In genomic region chr15:68407886-68408500, GRCh38 we compare ENCODE assay signal across 28 cellular contexts. TPM values are rescaled to one million over a fixed set of nuclear protein-coding genes. Genes with fewer than 3 reads are reported as not detected.
DNase-seq lines count a peak whose midpoint lies in the region; ATAC-seq and TF ChIP-seq lines count a peak whose summit lies in the region.
"Had no signal": no experiment of that assay in that cellular context is flagged by ENCODE, and none has a peak within 500 bp of the region (broad histone marks: within the 10 kb centered on the region; RNA-seq: fewer than 3 reads in every experiment).

No MANE protein-coding gene starts in this region.

- no peak overlapping the region for H3K9ac ChIP-seq in BLaER1

- DNase-seq in RWPE2 (ENCODE audit: low spot score) (peak; percentile 32), islet precursor cell (peak; percentile 29), posterior vena cava (ENCODE audit: low spot score) (peak; percentile 12), LoVo (ENCODE audit: low spot score) (no peak), COLO829 (ENCODE audit: low spot score) (no peak), AG20443 (ENCODE audit: low spot score) (no peak), NCI-H2081 (lab: John Stamatoyannopoulos, UW) (no peak)
- DNase-seq: ACHN; activated CD4-positive, alpha-beta T cell treated with anti-CD3 and anti-CD28 coated beads for 1 hour; activated naive CD4-positive, alpha-beta T cell; activated T-cell treated with anti-CD3 and anti-CD28 coated beads, Interleukin-2, amount 50 U/mL, for 4 hours; COR-L47; DMS53; effector CD4-positive, alpha-beta T cell; mammary epithelial cell; MG63; NCI-H2029 treated with DMSO at 0.1 percent for 48 hours; NCI-H226; NCI-H69; stimulated activated CD4-positive, alpha-beta T cell treated with anti-CD3 and anti-CD28 coated beads, Interleukin-1b, Interleukin-23, amount 100 ng/mL, for 48 hours; T-helper 1 cell; upper lobe of left lung had no signal

- H3K9me3 ChIP-seq in BLaER1, result no peaks in the 10 kb centered on the region
- no peaks in the 10 kb centered on the region for H3K9me3 ChIP-seq in RWPE2 (ENCODE audit: severe bottlenecking)
- H3K9me3 ChIP-seq: HAP-1, Peyer's patch, upper lobe of left lung had no signal

- H3K4me3 ChIP-seq in BLaER1 (no peak overlapping the region), RWPE2 (ENCODE audit: severe bottlenecking) (no peak overlapping the region)
- H3K4me3 ChIP-seq: HAP-1, K562, MG63, Peyer's patch, skin epidermis, upper lobe of left lung had no signal

- no peaks in the 10 kb centered on the region for H4K20me1 ChIP-seq in BLaER1

- peak overlapping the region; percentile 7; the same call in 1 of the 2 replicates for H3K4me2 ChIP-seq in BLaER1

- H3K27me3 ChIP-seq in BLaER1, result no peaks in the 10 kb centered on the region
- H3K27me3 ChIP-seq in RWPE2 (ENCODE audit: insufficient read depth, poor library complexity, severe bottlenecking), result no peaks in the 10 kb centered on the region
- H3K27me3 ChIP-seq: MG63, Peyer's patch, upper lobe of left lung had no signal

- no peak for TF ChIP-seq CTCF in RWPE2 (IDR thresholded peaks at IDR 0.05; ENCODE audit: poor library complexity, severe bottlenecking)

- intact Hi-C loops in posterior vena cava (cut with DNase I), result no loop called here

- H3K27ac ChIP-seq in BLaER1, result no peak overlapping the region
- H3K27ac ChIP-seq in RWPE2 (ENCODE audit: poor library complexity, severe bottlenecking), result no peak overlapping the region
- H3K27ac ChIP-seq: Peyer's patch, skin epidermis, upper lobe of left lung had no signal

- no peak for ATAC-seq in RWPE2 (ENCODE audit: low read depth)
- ATAC-seq: activated T-cell treated with anti-CD3 and anti-CD28 coated beads, Interleukin-2, amount 50 U/mL, for 4 hours; K562 had no signal

- no peaks in the 10 kb centered on the region for H3K36me3 ChIP-seq in BLaER1
- H3K36me3 ChIP-seq in RWPE2 (ENCODE audit: low read depth), result no peaks in the 10 kb centered on the region
- H3K36me3 ChIP-seq: HAP-1, Peyer's patch, upper lobe of left lung had no signal

- peaks cover 32% of the 10 kb centered on the region for H3K4me1 ChIP-seq in BLaER1
- H3K4me1 ChIP-seq in RWPE2 (ENCODE audit: insufficient read depth, poor library complexity, severe bottlenecking), result no peaks in the 10 kb centered on the region
- H3K4me1 ChIP-seq: HAP-1, Peyer's patch, upper lobe of left lung had no signal

RNA-seq across cellular contexts. Expression of gene ITGA11, which starts 24.0 kb away (rescaled TPM):
- total RNA-seq in posterior vena cava, result 10 to 100 TPM; 23.1 to 62.5 TPM
- total RNA-seq: K562, SK-MEL-5 had no signal

Comparison
In these comparisons a context has a peak if more than half of its experiments do, and no peak if none do; other contexts are left out.
1. DNase-seq: peak in RWPE2 (single experiment), islet precursor cell (single experiment) and posterior vena cava (single experiment); none in LoVo (single experiment), COLO829 (single experiment), AG20443 (single experiment) and NCI-H2081 (0 of 2).